30 cellular contexts compared by ENCODE assay signal in the genomic region with DNA sequence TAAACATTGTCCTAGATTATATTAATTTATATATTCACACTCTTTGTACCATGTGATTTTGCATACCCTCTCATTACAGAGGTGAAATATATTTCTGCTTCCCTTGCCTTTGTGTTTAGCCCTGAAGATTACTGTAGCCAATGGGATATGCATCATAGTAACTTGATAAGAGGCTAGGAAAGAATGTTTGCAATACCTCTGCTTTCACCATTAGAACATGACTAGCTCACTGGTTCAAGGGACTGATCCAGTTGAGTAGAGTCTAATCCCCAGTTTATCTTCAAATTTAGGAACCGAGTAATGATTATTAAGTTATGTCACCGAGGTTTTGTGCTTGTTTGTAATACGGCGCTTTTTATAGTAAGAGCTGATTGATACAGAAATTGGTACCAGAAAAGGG.
"Had no signal": no experiment of that assay in that cellular context is flagged by ENCODE, and none has a peak within 500 bp of the region (broad histone marks: within the 10 kb centered on the region; RNA-seq: fewer than 3 reads in every experiment).

No MANE protein-coding gene starts in this region.

- H3K4me3 ChIP-seq: breast epithelium, cardiac muscle cell, coronary artery, dorsolateral prefrontal cortex, gastroesophageal sphincter, heart right ventricle had no signal

- H3K9me3 ChIP-seq: breast epithelium, gastroesophageal sphincter, heart right ventricle had no signal

- H3K27ac ChIP-seq: breast epithelium, cardiac muscle cell, coronary artery, dorsolateral prefrontal cortex, gastroesophageal sphincter, heart right ventricle, WERI-Rb-1 had no signal

- H3K36me3 ChIP-seq: breast epithelium, cardiac muscle cell, gastroesophageal sphincter, heart right ventricle, WERI-Rb-1 had no signal

- ATAC-seq: activated CD4-positive, CD25-positive, alpha-beta regulatory T cell treated with anti-CD3 and anti-CD28 coated beads, Interleukin-2, amount 50 U/mL, for 24 hours; activated CD8-positive, alpha-beta T cell treated with anti-CD3 and anti-CD28 coated beads for 36 hours; activated T-cell treated with anti-CD3 and anti-CD28 coated beads, Interleukin-2, amount 50 U/mL, for 4 hours; activated T-helper 17 cell treated with anti-CD3 and anti-CD28 coated beads, Interleukin-2, amount 50 U/mL, for 72 hours; esophagus mucosa; gastroesophageal sphincter; heart right ventricle; T-helper 17 cell had no signal

- DNase-seq: activated B cell treated with CpG ODN at 0.5 μM for 24 hours; activated CD4-positive, alpha-beta T cell treated with anti-CD3 and anti-CD28 coated beads for 48 hours; activated CD4-positive, alpha-beta T cell treated with anti-CD3 and anti-CD28 coated beads, Interleukin-2, amount 50 U/mL, for 1 hour; activated CD4-positive, alpha-beta T cell treated with anti-CD3 and anti-CD28 coated beads, Interleukin-2, amount 50 U/mL, for 48 hours; activated CD8-positive, alpha-beta memory T cell treated with anti-CD3 and anti-CD28 coated beads for 24 hours; activated CD8-positive, alpha-beta T cell treated with anti-CD3 and anti-CD28 coated beads for 36 hours; activated effector memory CD4-positive, alpha-beta T cell treated with Interleukin-2 at 50 U/mL for 16 hours; activated gamma-delta T cell treated with Interleukin-2 at 50 U/mL for 16 hours; activated naive CD4-positive, alpha-beta T cell treated with anti-CD3 and anti-CD28 coated beads, Interleukin-2, amount 50 U/mL, for 16 hours; activated naive CD4-positive, alpha-beta T cell treated with Interleukin-2 at 50 U/mL for 16 hours; activated T-cell treated with anti-CD3 and anti-CD28 coated beads, Interleukin-2, amount 50 U/mL, for 4 hours; amygdala; aorta; central memory CD4-positive, alpha-beta T cell; dorsolateral prefrontal cortex; effector memory CD4-positive, alpha-beta T cell; endodermal cell; foreskin melanocyte; heart right ventricle; hippocampal formation; T-helper 17 cell; T1000; WERI-Rb-1 had no signal

- H3K27me3 ChIP-seq: breast epithelium, cardiac muscle cell, dorsolateral prefrontal cortex, gastroesophageal sphincter, heart right ventricle had no signal

- H3K4me1 ChIP-seq: breast epithelium, gastroesophageal sphincter, heart right ventricle had no signal
